29 cellular contexts compared by ENCODE assay signal in the genomic region with DNA sequence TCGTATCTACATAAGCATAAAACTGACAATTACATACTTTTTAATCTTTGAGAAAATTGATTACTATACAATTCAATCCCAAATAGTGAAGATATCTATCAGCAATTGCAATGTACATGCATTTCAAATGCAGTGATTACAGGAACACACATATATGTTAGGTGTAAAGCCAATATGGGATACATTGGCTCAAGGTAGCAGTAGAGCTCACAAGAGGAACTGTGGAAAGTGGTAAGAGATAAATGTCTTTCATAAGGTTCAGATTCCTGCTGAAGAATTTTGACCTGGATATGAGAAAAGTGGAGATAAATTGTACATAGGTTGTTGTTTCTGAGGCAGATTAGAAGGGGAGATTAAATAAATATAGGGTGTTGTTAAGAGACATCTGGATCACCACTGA.
A peak's percentile ranks its signal among the peaks of the same experiment; 100 is the strongest.
DNase-seq lines count a peak whose midpoint lies in the region; ATAC-seq and TF ChIP-seq lines count a peak whose summit lies in the region.
"Had no signal": no experiment of that assay in that cellular context is flagged by ENCODE, and none has a peak within 500 bp of the region (broad histone marks: within the 10 kb centered on the region; RNA-seq: fewer than 3 reads in every experiment).

No MANE protein-coding gene starts in this region.

- no peak overlapping the region for H3K4me2 ChIP-seq in OCI-LY1 (ENCODE audit: low read length)
- H3K4me2 ChIP-seq in hepatocyte: no peak overlapping the region
- H3K4me2 ChIP-seq: BLaER1 treated with 17β-estradiol and CSF1 and Interleukin-3, amounts not matched to agents 10 nM and 100 nM had no signal

- H3K36me3 ChIP-seq in cardiac muscle cell: no peaks in the 10 kb centered on the region
- no peaks in the 10 kb centered on the region for H3K36me3 ChIP-seq in right atrium auricular region
- no peaks in the 10 kb centered on the region for H3K36me3 ChIP-seq in OCI-LY1 (ENCODE audit: insufficient read depth, low read length)
- H3K36me3 ChIP-seq in hepatocyte (replicated peaks; ENCODE audit: insufficient read depth, low read depth): no peaks in the 10 kb centered on the region
- H3K36me3 ChIP-seq: adrenal gland; BLaER1 treated with 17β-estradiol and CSF1 and Interleukin-3, amounts not matched to agents 10 nM and 100 nM; colonic mucosa; left ventricle myocardium inferior; right lobe of liver; stomach; tibial nerve had no signal

- 93% methylated on average over 1 of the region's 1 CpG for WGBS in hepatocyte (ENCODE audit: low lambda C conversion rate, missing lambda C conversion rate)

- H4K20me1 ChIP-seq in OCI-LY1 (ENCODE audit: insufficient read depth, low read length) (no peaks in the 10 kb centered on the region), hepatocyte (ENCODE audit: insufficient read depth, poor library complexity, severe bottlenecking) (no peaks in the 10 kb centered on the region)
- H4K20me1 ChIP-seq: BLaER1 treated with 17β-estradiol and CSF1 and Interleukin-3, amounts not matched to agents 10 nM and 100 nM had no signal

- H3K9me2 ChIP-seq in OCI-LY1 (ENCODE audit: low read depth, low read length): no peaks in the 10 kb centered on the region
- no peaks in the 10 kb centered on the region for H3K9me2 ChIP-seq in hepatocyte (replicated peaks; ENCODE audit: insufficient read depth)

- no peak for ATAC-seq in GM18520 (IDR thresholded peaks at IDR 0.05; ENCODE audit: unreplicated experiment)
- ATAC-seq: activated CD4-positive, alpha-beta T cell treated with anti-CD3 and anti-CD28 coated beads for 36 hours; activated T-cell treated with anti-CD3 and anti-CD28 coated beads, Interleukin-2, amount 50 U/mL, for 72 hours; effector memory CD8-positive, alpha-beta T cell; esophagus mucosa; right lobe of liver had no signal

- H2AFZ ChIP-seq in OCI-LY1 (ENCODE audit: low read length) (no peak overlapping the region), hepatocyte (no peak overlapping the region)

- H3K4me3 ChIP-seq in cardiac muscle cell: no peak overlapping the region
- H3K4me3 ChIP-seq in right atrium auricular region: no peak overlapping the region
- H3K4me3 ChIP-seq in OCI-LY1 (ENCODE audit: low read depth, low read length, poor library complexity, severe bottlenecking): no peak overlapping the region
- no peak overlapping the region for H3K4me3 ChIP-seq in hepatocyte
- H3K4me3 ChIP-seq: BLaER1 treated with 17β-estradiol and CSF1 and Interleukin-3, amounts not matched to agents 10 nM and 100 nM; colonic mucosa; left ventricle myocardium inferior; right lobe of liver; stomach; tibial nerve had no signal

- no peaks in the 10 kb centered on the region for H3K27me3 ChIP-seq in cardiac muscle cell
- no peaks in the 10 kb centered on the region for H3K27me3 ChIP-seq in right atrium auricular region
- H3K27me3 ChIP-seq in OCI-LY1 (ENCODE audit: insufficient read depth, low read length): no peaks in the 10 kb centered on the region
- H3K27me3 ChIP-seq in hepatocyte: no peaks in the 10 kb centered on the region
- H3K27me3 ChIP-seq: adrenal gland; BLaER1 treated with 17β-estradiol and CSF1 and Interleukin-3, amounts not matched to agents 10 nM and 100 nM; colonic mucosa; right lobe of liver; stomach; tibial nerve had no signal

- no peaks in the 10 kb centered on the region for H3F3A ChIP-seq in OCI-LY1 (ENCODE audit: insufficient read depth, low read length)

- no peaks in the 10 kb centered on the region for H3K9me3 ChIP-seq in cardiac muscle cell (ENCODE audit: low read depth)
- H3K9me3 ChIP-seq in right atrium auricular region: no peaks in the 10 kb centered on the region
- H3K9me3 ChIP-seq in OCI-LY1 (ENCODE audit: low read length): no peaks in the 10 kb centered on the region
- H3K9me3 ChIP-seq in hepatocyte (ENCODE audit: low read depth): no peaks in the 10 kb centered on the region
- H3K9me3 ChIP-seq: BLaER1 treated with 17β-estradiol and CSF1 and Interleukin-3, amounts not matched to agents 10 nM and 100 nM; colonic mucosa; left ventricle myocardium inferior; right lobe of liver; stomach; tibial nerve had no signal

- H3K9ac ChIP-seq in OCI-LY1 (ENCODE audit: low read length): no peak overlapping the region
- H3K9ac ChIP-seq: BLaER1 treated with 17β-estradiol and CSF1 and Interleukin-3, amounts not matched to agents 10 nM and 100 nM had no signal

- H3K27ac ChIP-seq in cardiac muscle cell (no peak overlapping the region), right atrium auricular region (no peak overlapping the region), OCI-LY1 (ENCODE audit: low read depth, low read length, poor library complexity, severe bottlenecking) (no peak overlapping the region), hepatocyte (no peak overlapping the region)
- H3K27ac ChIP-seq: adrenal gland; BLaER1 treated with 17β-estradiol and CSF1 and Interleukin-3, amounts not matched to agents 10 nM and 100 nM; colonic mucosa; left ventricle myocardium inferior; right lobe of liver; stomach; tibial nerve had no signal

- H3K4me1 ChIP-seq in cardiac muscle cell (ENCODE audit: low read depth) (no peaks in the 10 kb centered on the region), right atrium auricular region (no peaks in the 10 kb centered on the region), OCI-LY1 (ENCODE audit: insufficient read depth, low read length, severe bottlenecking) (no peaks in the 10 kb centered on the region), hepatocyte (ENCODE audit: insufficient read depth) (peaks cover 4% of the 10 kb centered on the region)
- H3K4me1 ChIP-seq: adrenal gland; BLaER1 treated with 17β-estradiol and CSF1 and Interleukin-3, amounts not matched to agents 10 nM and 100 nM; colonic mucosa; left ventricle myocardium inferior; right lobe of liver; stomach had no signal

- no peaks in the 10 kb centered on the region for H3K79me2 ChIP-seq in OCI-LY1 (ENCODE audit: insufficient read depth, low read length)
- no peaks in the 10 kb centered on the region for H3K79me2 ChIP-seq in hepatocyte

- TF ChIP-seq CTCF in cardiac muscle cell (IDR thresholded peaks at IDR 0.05; ENCODE audit: low read depth, low read length) (peak; percentile 4), right atrium auricular region (IDR thresholded peaks at IDR 0.05) (no peak), OCI-LY1 (IDR thresholded peaks at IDR 0.05; ENCODE audit: low read length) (peak; percentile 27; the same call in 1 of the 2 replicates), hepatocyte (IDR thresholded peaks at IDR 0.05; ENCODE audit: poor library complexity) (peak; percentile 27)

- DNase-seq in cardiac muscle cell (ENCODE audit: low read depth in 1 of 2, low spot score in 1 of 2) (peak in 1 of 2 donors; percentile 5), right atrium auricular region (ENCODE audit: low spot score) (no peak), hepatocyte (ENCODE audit: low spot score) (peak; percentile 16), AG08396 (ENCODE audit: low spot score) (no peak), amygdala (lab: John Stamatoyannopoulos, UW) (no peak), hippocampal formation (lab: John Stamatoyannopoulos, UW) (no peak)
- DNase-seq: activated CD4-positive, alpha-beta T cell treated with anti-CD3 and anti-CD28 coated beads for 36 hours; activated naive CD4-positive, alpha-beta T cell treated with Interleukin-2 at 50 U/mL for 16 hours; activated T-cell treated with anti-CD3 and anti-CD28 coated beads, Interleukin-2, amount 50 U/mL, for 72 hours; adrenal gland; colonic mucosa; effector memory CD8-positive, alpha-beta T cell; immature natural killer cell; left ventricle myocardium inferior; MM.1S; naive B cell; NCI-H1436; NCI-H2107; NCI-H446; NCI-H82; occipital lobe; right lobe of liver; SHP77 treated with DMSO at 0.1 percent for 48 hours; stomach had no signal

Comparison
In these comparisons a context has a peak if more than half of its experiments do, and no peak if none do; other contexts are left out.
1. CTCF ChIP-seq: peak in cardiac muscle cell (single experiment), OCI-LY1 (single experiment) and hepatocyte (single experiment); none in right atrium auricular region (0 of 2).